In the genomic region with DNA sequence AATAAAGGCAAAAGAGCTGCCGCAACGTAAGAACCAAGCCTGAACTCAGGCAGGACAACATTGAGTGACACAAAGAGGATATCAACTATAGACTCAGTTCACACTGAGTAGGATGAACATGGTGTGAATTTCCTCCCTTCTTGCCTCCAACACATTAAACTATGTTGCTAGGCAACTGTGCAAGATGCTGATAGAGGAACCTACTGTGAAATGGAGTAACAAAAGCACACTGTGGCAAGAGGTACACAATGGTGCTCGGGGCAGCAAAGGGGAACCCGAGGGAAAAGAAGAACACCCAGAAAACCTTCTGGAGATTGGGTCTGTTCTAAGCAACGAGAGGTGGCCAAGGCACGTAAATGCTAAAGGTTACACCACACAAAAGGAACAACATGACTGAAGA, we compare ENCODE assay signal across 12 cellular contexts. TPM values are rescaled to one million over a fixed set of nuclear protein-coding genes. Genes with fewer than 3 reads are reported as not detected.
DNase-seq lines count a peak whose midpoint lies in the region; ATAC-seq and TF ChIP-seq lines count a peak whose summit lies in the region.
"Had no signal": no experiment of that assay in that cellular context is flagged by ENCODE, and none has a peak within 500 bp of the region (broad histone marks: within the 10 kb centered on the region; RNA-seq: fewer than 3 reads in every experiment).

No MANE protein-coding gene starts in this region.

- ATAC-seq in mucosa of descending colon (peak; percentile 50), GM21576 (IDR thresholded peaks at IDR 0.05; ENCODE audit: unreplicated experiment) (no peak), HG03342 (IDR thresholded peaks at IDR 0.05; ENCODE audit: unreplicated experiment) (no peak)

- DNase-seq in CD1c-positive myeloid dendritic cell (ENCODE audit: extremely low spot score), result peak; percentile 89
- DNase-seq in activated CD4-positive, alpha-beta memory T cell treated with anti-CD3 and anti-CD28 coated beads, Interleukin-2, amount 10 ng/mL, durations not matched to agents 7 days and 5 days, result no peak
- DNase-seq in mucosa of descending colon, result no peak
- DNase-seq in 8988T, result no peak
- no peak for DNase-seq in GOT3 (lab: John Stamatoyannopoulos, UW)
- DNase-seq: Calu3, NCI-H2029 had no signal

- peak overlapping the region; percentile 41 for H3K27ac Mint-ChIP-seq in activated CD4-positive, alpha-beta memory T cell treated with anti-CD3 and anti-CD28 coated beads, Interleukin-2, amount 10 ng/mL, durations not matched to agents 7 days and 5 days
- H3K27ac Mint-ChIP-seq: nephron had no signal

- CTCF ChIA-PET in HEK293 (lab: Yijun Ruan, JAX), result interaction anchor here (0.6 kb wide), 1 partner anchor 41 kb away, joined by 4 read pairs; no protein-coding TSS in a partner anchor
- CTCF ChIA-PET in activated CD4-positive, alpha-beta memory T cell treated with anti-CD3 and anti-CD28 coated beads, Interleukin-2, amount 10 ng/mL, durations not matched to agents 7 days and 5 days (lab: Charles Lee), result interaction anchor here (0.6 to 2.5 kb wide), 3 partner anchors 30 to 100 kb away, joined by 3 to 18 read pairs (median 4); a partner anchor contains a TSS

- POLR2A ChIA-PET in HEK293 (lab: Yijun Ruan, JAX), result no interaction called here
- POLR2A ChIA-PET in activated CD4-positive, alpha-beta memory T cell treated with anti-CD3 and anti-CD28 coated beads, Interleukin-2, amount 10 ng/mL, durations not matched to agents 7 days and 5 days (lab: Charles Lee), result no interaction called here

- H3K36me3 ChIP-seq in HEK293 (ENCODE audit: control insufficient read depth in 2 of 2, insufficient read depth in 1 of 2, low read length in 2 of 2) (peaks cover 3 to 4% of the 10 kb centered on the region in 2 experiments; a peak in 2 of 3 replicates), mucosa of descending colon (ENCODE audit: low read depth) (no peaks in the 10 kb centered on the region)

- H3K27me3 Mint-ChIP-seq in activated CD4-positive, alpha-beta memory T cell treated with anti-CD3 and anti-CD28 coated beads, Interleukin-2, amount 10 ng/mL, durations not matched to agents 7 days and 5 days, result no peaks in the 10 kb centered on the region

- no peak for TF ChIP-seq CTCF in HEK293 (tag by site-specific recombination; IDR thresholded peaks at IDR 0.05)
- no peak for TF ChIP-seq CTCF in mucosa of descending colon (IDR thresholded peaks at IDR 0.05)

- H3K4me3 ChIP-seq in HEK293 (ENCODE audit: low read depth, low read length), result no peak overlapping the region
- no peak overlapping the region for H3K4me3 ChIP-seq in mucosa of descending colon

- H3K9me3 ChIP-seq in HEK293 (ENCODE audit: control insufficient read depth, insufficient read depth, low read depth, low read length) (no peaks in the 10 kb centered on the region), mucosa of descending colon (no peaks in the 10 kb centered on the region)

- peaks cover 28% of the 10 kb centered on the region for H3K36me3 Mint-ChIP-seq in activated CD4-positive, alpha-beta memory T cell treated with anti-CD3 and anti-CD28 coated beads, Interleukin-2, amount 10 ng/mL, durations not matched to agents 7 days and 5 days (ENCODE audit: low read depth)

- H3K27ac ChIP-seq in HEK293 (ENCODE audit: extremely low read depth, low read depth, low read length), result no peak overlapping the region
- H3K27ac ChIP-seq: RWPE1 had no signal

- peaks cover 55% of the 10 kb centered on the region for H3K4me1 Mint-ChIP-seq in activated CD4-positive, alpha-beta memory T cell treated with anti-CD3 and anti-CD28 coated beads, Interleukin-2, amount 10 ng/mL, durations not matched to agents 7 days and 5 days

- intact Hi-C loops in mucosa of descending colon (cut with DNase I, micrococcal nuclease), result no loop called here

- H3K9me3 Mint-ChIP-seq in activated CD4-positive, alpha-beta memory T cell treated with anti-CD3 and anti-CD28 coated beads, Interleukin-2, amount 10 ng/mL, durations not matched to agents 7 days and 5 days, result no peaks in the 10 kb centered on the region
- H3K9me3 Mint-ChIP-seq: nephron had no signal

- H3K4me3 Mint-ChIP-seq in activated CD4-positive, alpha-beta memory T cell treated with anti-CD3 and anti-CD28 coated beads, Interleukin-2, amount 10 ng/mL, durations not matched to agents 7 days and 5 days, result no peak overlapping the region
- H3K4me3 Mint-ChIP-seq: nephron had no signal

- peaks cover 17% of the 10 kb centered on the region for H3K4me1 ChIP-seq in HEK293 (ENCODE audit: control insufficient read depth, insufficient read depth, low read length)
- no peaks in the 10 kb centered on the region for H3K4me1 ChIP-seq in mucosa of descending colon (ENCODE audit: low read depth)

TF ChIP-seq in HEK293, 187 proteins besides CTCF, POLR2A, EP300 and RAD21:
- TF ChIP-seq, protein P1, sequence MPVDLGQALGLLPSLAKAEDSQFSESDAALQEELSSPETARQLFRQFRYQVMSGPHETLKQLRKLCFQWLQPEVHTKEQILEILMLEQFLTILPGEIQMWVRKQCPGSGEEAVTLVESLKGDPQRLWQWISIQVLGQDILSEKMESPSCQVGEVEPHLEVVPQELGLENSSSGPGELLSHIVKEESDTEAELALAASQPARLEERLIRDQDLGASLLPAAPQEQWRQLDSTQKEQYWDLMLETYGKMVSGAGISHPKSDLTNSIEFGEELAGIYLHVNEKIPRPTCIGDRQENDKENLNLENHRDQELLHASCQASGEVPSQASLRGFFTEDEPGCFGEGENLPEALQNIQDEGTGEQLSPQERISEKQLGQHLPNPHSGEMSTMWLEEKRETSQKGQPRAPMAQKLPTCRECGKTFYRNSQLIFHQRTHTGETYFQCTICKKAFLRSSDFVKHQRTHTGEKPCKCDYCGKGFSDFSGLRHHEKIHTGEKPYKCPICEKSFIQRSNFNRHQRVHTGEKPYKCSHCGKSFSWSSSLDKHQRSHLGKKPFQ (tag by site-specific recombination; IDR thresholded peaks at IDR 0.05), result peak; percentile 99
- TF ChIP-seq ZNF324 (tag by site-specific recombination; IDR thresholded peaks at IDR 0.05) (no peak), SCRT1 (tag by site-specific recombination; IDR thresholded peaks at IDR 0.05; ENCODE audit: borderline replicate concordance) (no peak), ZNF658 (tag by site-specific recombination; IDR thresholded peaks at IDR 0.05) (no peak)

RNA-seq across cellular contexts. Expression of a gene that starts 34.1 kb away (rescaled TPM):
- total RNA-seq in activated CD4-positive, alpha-beta memory T cell treated with anti-CD3 and anti-CD28 coated beads, Interleukin-2, amount 10 ng/mL, durations not matched to agents 7 days and 5 days, result 100 to 1,000 TPM; 130 to 132 TPM
- total RNA-seq in mucosa of descending colon, result 100 to 1,000 TPM in 2 of 3 donors, 10 to 100 TPM in 1; 97.8 to 116 (median 102) TPM
